7 cellular contexts compared by ENCODE assay signal in the genomic region with DNA sequence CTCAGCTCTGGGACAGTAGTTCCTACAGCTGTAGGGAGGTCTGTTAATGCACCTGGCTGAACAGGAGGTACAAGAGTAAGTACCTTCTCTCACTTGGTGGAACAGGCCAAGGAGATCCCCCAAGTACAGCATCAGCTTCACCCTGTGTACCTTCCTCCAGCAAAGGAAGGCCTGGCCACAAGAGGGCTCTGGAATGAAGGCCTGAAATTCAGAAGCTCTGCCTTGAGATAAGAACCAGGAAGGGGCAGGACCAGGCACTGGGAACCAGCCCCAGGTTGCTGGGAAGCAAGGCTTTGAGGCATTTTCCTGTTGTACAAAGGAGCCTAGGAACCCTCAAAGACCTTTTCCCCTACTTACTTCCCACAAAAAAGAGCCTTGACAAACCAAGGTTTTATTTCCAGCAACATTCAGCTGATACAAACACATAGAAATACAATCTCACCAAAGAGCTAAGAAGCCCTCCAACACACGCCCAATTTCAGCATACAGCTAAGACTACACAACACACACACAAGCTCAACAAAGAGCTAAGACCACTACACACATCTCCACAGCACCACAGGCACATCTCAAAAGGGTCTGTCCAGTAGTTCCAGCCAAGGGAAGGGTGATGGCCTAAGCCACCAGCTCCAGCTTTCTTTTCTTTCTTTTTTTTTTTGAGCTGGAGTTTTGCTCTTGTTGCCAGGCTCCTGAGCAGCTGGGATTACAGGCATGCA. TPM values are rescaled to one million over a fixed set of nuclear protein-coding genes. Genes with fewer than 3 reads are reported as not detected.
DNase-seq lines count a peak whose midpoint lies in the region; ATAC-seq and TF ChIP-seq lines count a peak whose summit lies in the region.

No MANE protein-coding gene starts in this region.

- H3K4me2 ChIP-seq in MM.1S (ENCODE audit: low read depth, low read length), result no peak overlapping the region

- no peaks in the 10 kb centered on the region for H3K27me3 Mint-ChIP-seq in activated CD4-positive, alpha-beta T cell treated with anti-CD3 and anti-CD28 coated beads for 36 hours

- peak; percentile 74 for TF ChIP-seq CTCF in GM12872 (IDR thresholded peaks at IDR 0.05; ENCODE audit: insufficient read depth, low read depth, low read length)
- peak; percentile 62 for TF ChIP-seq CTCF in MM.1S (IDR thresholded peaks at IDR 0.05; ENCODE audit: low read length)
- peak; percentile 72 for TF ChIP-seq CTCF in lower lobe of right lung (IDR thresholded peaks at IDR 0.05)

- peak; percentile 47 for DNase-seq in MM.1S
- peak; percentile 71 for DNase-seq in activated CD4-positive, alpha-beta T cell treated with anti-CD3 and anti-CD28 coated beads for 36 hours
- DNase-seq in dermis blood vessel endothelial cell, result peak; percentile 92
- DNase-seq in lower lobe of right lung, result peak; percentile 75
- no peak for DNase-seq in stimulated activated effector memory CD8-positive, alpha-beta T cell treated with anti-CD3 and anti-CD28 coated beads, Interleukin-12 subunit alpha, Interleukin-12 subunit beta, amount 100 ng/mL, for 72 hours (ENCODE audit: low spot score in 2 of 2)

- H3K4me1 ChIP-seq in MM.1S (ENCODE audit: low read length) (no peaks in the 10 kb centered on the region), lower lobe of right lung (peaks cover 31% of the 10 kb centered on the region)

- no peak overlapping the region for H3K9ac ChIP-seq in MM.1S (ENCODE audit: low read length)

- peak; percentile 81 for ATAC-seq in activated CD4-positive, alpha-beta T cell treated with anti-CD3 and anti-CD28 coated beads for 36 hours
- ATAC-seq in lower lobe of right lung (peak; percentile 89 to 91), GM18511 (IDR thresholded peaks at IDR 0.05; ENCODE audit: unreplicated experiment) (no peak)
- peak; percentile 68 for ATAC-seq in stimulated activated effector memory CD8-positive, alpha-beta T cell treated with anti-CD3 and anti-CD28 coated beads, Interleukin-12 subunit alpha, Interleukin-12 subunit beta, amount 100 ng/mL, for 72 hours

- H2AFZ ChIP-seq in MM.1S (ENCODE audit: low read length), result no peak overlapping the region

- peak overlapping the region; percentile 58 for H3K27ac Mint-ChIP-seq in activated CD4-positive, alpha-beta T cell treated with anti-CD3 and anti-CD28 coated beads for 36 hours
- peak overlapping the region; percentile 36 for H3K27ac Mint-ChIP-seq in stimulated activated effector memory CD8-positive, alpha-beta T cell treated with anti-CD3 and anti-CD28 coated beads, Interleukin-12 subunit alpha, Interleukin-12 subunit beta, amount 100 ng/mL, for 72 hours

- H3K36me3 ChIP-seq in MM.1S (replicated peaks; ENCODE audit: insufficient read depth, low read length), result 0 out of 2 replicates have a peak, but pooled peaks cover 6% of the 10 kb centered on the region
- peaks cover 51% of the 10 kb centered on the region for H3K36me3 ChIP-seq in lower lobe of right lung

- H3K36me3 Mint-ChIP-seq in activated CD4-positive, alpha-beta T cell treated with anti-CD3 and anti-CD28 coated beads for 36 hours (ENCODE audit: low read depth), result peaks cover 5% of the 10 kb centered on the region
- H3K36me3 Mint-ChIP-seq in stimulated activated effector memory CD8-positive, alpha-beta T cell treated with anti-CD3 and anti-CD28 coated beads, Interleukin-12 subunit alpha, Interleukin-12 subunit beta, amount 100 ng/mL, for 72 hours, result peaks cover 29% of the 10 kb centered on the region

- CTCF ChIA-PET in activated CD4-positive, alpha-beta T cell treated with anti-CD3 and anti-CD28 coated beads for 36 hours (lab: Charles Lee), result interaction anchor here (0.6 to 3.1 kb wide), 33 partner anchors 8 to 896 kb away, joined by 3 to 39 read pairs (median 3); a partner anchor contains a TSS

- no peaks in the 10 kb centered on the region for H3K27me3 ChIP-seq in MM.1S (replicated peaks; ENCODE audit: insufficient read depth, low read length)
- H3K27me3 ChIP-seq in lower lobe of right lung (ENCODE audit: low read depth), result no peaks in the 10 kb centered on the region

- H4K20me1 ChIP-seq in MM.1S (ENCODE audit: insufficient read depth, low read length), result no peaks in the 10 kb centered on the region

- peaks cover 12% of the 10 kb centered on the region for H3K79me2 ChIP-seq in MM.1S (ENCODE audit: low read length)

- POLR2A ChIA-PET in activated CD4-positive, alpha-beta T cell treated with anti-CD3 and anti-CD28 coated beads for 36 hours (lab: Charles Lee), result interaction anchor here (0.5 to 1.2 kb wide), 2 partner anchors 18 to 49 kb away, joined by 3 read pairs; no protein-coding TSS in a partner anchor

- H3K4me3 Mint-ChIP-seq in activated CD4-positive, alpha-beta T cell treated with anti-CD3 and anti-CD28 coated beads for 36 hours, result no peak overlapping the region
- no peak overlapping the region for H3K4me3 Mint-ChIP-seq in stimulated activated effector memory CD8-positive, alpha-beta T cell treated with anti-CD3 and anti-CD28 coated beads, Interleukin-12 subunit alpha, Interleukin-12 subunit beta, amount 100 ng/mL, for 72 hours

- H3K4me3 ChIP-seq in MM.1S (ENCODE audit: low read length), result no peak overlapping the region
- H3K4me3 ChIP-seq in lower lobe of right lung, result no peak overlapping the region

- intact Hi-C loops in activated CD4-positive, alpha-beta T cell treated with anti-CD3 and anti-CD28 coated beads for 36 hours (cut with DNase I, micrococcal nuclease), result loop anchor here (1.0 to 2.0 kb wide), 3 partner anchors 99 to 142 kb away; no protein-coding TSS in a partner anchor
- intact Hi-C loops in lower lobe of right lung (cut with DNase I), result no loop called here

- H3K27ac ChIP-seq in MM.1S (ENCODE audit: low read length) (no peak overlapping the region), lower lobe of right lung (peak overlapping the region; percentile 73)

- H3K9me3 ChIP-seq in MM.1S (replicated peaks; ENCODE audit: insufficient read depth, low read length), result no peaks in the 10 kb centered on the region
- no peaks in the 10 kb centered on the region for H3K9me3 ChIP-seq in lower lobe of right lung

- H3F3A ChIP-seq in MM.1S (ENCODE audit: insufficient read depth, low read length), result peaks cover 5% of the 10 kb centered on the region; the same call in 1 of the 2 replicates

- H3K4me1 Mint-ChIP-seq in activated CD4-positive, alpha-beta T cell treated with anti-CD3 and anti-CD28 coated beads for 36 hours, result peaks cover 18% of the 10 kb centered on the region
- H3K4me1 Mint-ChIP-seq in stimulated activated effector memory CD8-positive, alpha-beta T cell treated with anti-CD3 and anti-CD28 coated beads, Interleukin-12 subunit alpha, Interleukin-12 subunit beta, amount 100 ng/mL, for 72 hours, result peaks cover 8% of the 10 kb centered on the region

- no peaks in the 10 kb centered on the region for H3K9me3 Mint-ChIP-seq in activated CD4-positive, alpha-beta T cell treated with anti-CD3 and anti-CD28 coated beads for 36 hours (ENCODE audit: low read depth)
- H3K9me3 Mint-ChIP-seq in stimulated activated effector memory CD8-positive, alpha-beta T cell treated with anti-CD3 and anti-CD28 coated beads, Interleukin-12 subunit alpha, Interleukin-12 subunit beta, amount 100 ng/mL, for 72 hours, result no peaks in the 10 kb centered on the region

- H3K9me2 ChIP-seq in MM.1S (replicated peaks; ENCODE audit: insufficient read depth, low read length), result no peaks in the 10 kb centered on the region

RNA-seq across cellular contexts. Expression of a gene that starts 23.5 kb away (rescaled TPM):
- 10 to 100 TPM; 16.9 to 25.2 TPM for total RNA-seq in activated CD4-positive, alpha-beta T cell treated with anti-CD3 and anti-CD28 coated beads for 36 hours
- total RNA-seq in dermis blood vessel endothelial cell (304 and 318 TPM in 2 replicates), lower lobe of right lung (162 TPM)

RNA-seq across cellular contexts. Expression of a gene that starts 41.3 kb away (rescaled TPM):
- 10 to 100 TPM; 26.0 to 42.8 TPM for total RNA-seq in activated CD4-positive, alpha-beta T cell treated with anti-CD3 and anti-CD28 coated beads for 36 hours
- total RNA-seq in dermis blood vessel endothelial cell (1.4 and 6.8 TPM in 2 replicates), lower lobe of right lung (63.2 TPM)

RNA-seq across cellular contexts. Expression of a gene that starts 42.9 kb away (rescaled TPM):
- not detected for total RNA-seq in activated CD4-positive, alpha-beta T cell treated with anti-CD3 and anti-CD28 coated beads for 36 hours
- total RNA-seq in dermis blood vessel endothelial cell (not detected in 2 replicates), lower lobe of right lung (30.7 TPM)

RNA-seq across cellular contexts. Expression of a gene that starts 48.3 kb away (rescaled TPM):
- total RNA-seq in activated CD4-positive, alpha-beta T cell treated with anti-CD3 and anti-CD28 coated beads for 36 hours, result 10 to 100 TPM; 34.5 to 42.8 TPM
- 94.3 and 125 TPM in 2 replicates for total RNA-seq in dermis blood vessel endothelial cell
- total RNA-seq in lower lobe of right lung, result 81.8 TPM

Comparison
In these comparisons a context has a peak if more than half of its experiments do, and no peak if none do; other contexts are left out.
1. DNase-seq: peak in MM.1S (single experiment), activated CD4-positive, alpha-beta T cell treated with anti-CD3 and anti-CD28 coated beads for 36 hours (single experiment), dermis blood vessel endothelial cell (single experiment) and lower lobe of right lung (single experiment); none in stimulated activated effector memory CD8-positive, alpha-beta T cell treated with anti-CD3 and anti-CD28 coated beads, Interleukin-12 subunit alpha, Interleukin-12 subunit beta, amount 100 ng/mL, for 72 hours (0 of 2).
2. RNA of a gene that starts 42.9 kb away (total RNA-seq): 30.7 TPM in lower lobe of right lung (single experiment); not detected in activated CD4-positive, alpha-beta T cell treated with anti-CD3 and anti-CD28 coated beads for 36 hours and not detected in dermis blood vessel endothelial cell; every median in the first group is over 10 times any median in the second.
3. Peak in every context shown above with its lines, with median percentiles within 50 percentile points of each other: CTCF ChIP-seq.